16 cellular contexts compared by ENCODE assay signal in genomic region chr15:29678504-29679034, GRCh38.
"Had no signal": no experiment of that assay in that cellular context is flagged by ENCODE, and none has a peak within 500 bp of the region (broad histone marks: within the 10 kb centered on the region; RNA-seq: fewer than 3 reads in every experiment).

No MANE protein-coding gene starts in this region.

- ATAC-seq: activated CD4-positive, alpha-beta T cell treated with anti-CD3 and anti-CD28 coated beads for 36 hours; activated CD8-positive, alpha-beta T cell treated with anti-CD3 and anti-CD28 coated beads, Interleukin-2, amount 10 ng/mL, durations not matched to agents 7 days and 5 days; activated naive CD8-positive, alpha-beta T cell treated with anti-CD3 and anti-CD28 coated beads, Interleukin-2, amount 50 U/mL, for 24 hours; activated T-helper 17 cell treated with anti-CD3 and anti-CD28 coated beads, Interleukin-2, amount 50 U/mL, for 72 hours; left lobe of liver; naive thymus-derived CD8-positive, alpha-beta T cell; stimulated activated naive CD8-positive, alpha-beta T cell treated with anti-CD3 and anti-CD28 coated beads, Interleukin-15, Interleukin-2, amounts not matched to agents 100 U/mL and 50 U/mL, for 24 hours had no signal

- H3K27ac ChIP-seq: neutrophil had no signal

- H3K4me3 Mint-ChIP-seq: activated CD4-positive, alpha-beta T cell treated with anti-CD3 and anti-CD28 coated beads for 36 hours; activated CD8-positive, alpha-beta T cell treated with anti-CD3 and anti-CD28 coated beads, Interleukin-2, amount 10 ng/mL, durations not matched to agents 7 days and 5 days; activated naive CD4-positive, alpha-beta T cell treated with anti-CD3 and anti-CD28 coated beads for 36 hours; activated naive CD8-positive, alpha-beta T cell treated with anti-CD3 and anti-CD28 coated beads, Interleukin-2, amount 50 U/mL, for 24 hours; activated T-helper 17 cell treated with anti-CD3 and anti-CD28 coated beads, Interleukin-2, amount 50 U/mL, for 72 hours; naive thymus-derived CD8-positive, alpha-beta T cell had no signal

- DNase-seq: activated CD4-positive, alpha-beta T cell treated with anti-CD3 and anti-CD28 coated beads for 36 hours; activated CD8-positive, alpha-beta T cell treated with anti-CD3 and anti-CD28 coated beads, Interleukin-2, amount 10 ng/mL, durations not matched to agents 7 days and 5 days; activated naive CD4-positive, alpha-beta T cell treated with anti-CD3 and anti-CD28 coated beads for 36 hours; activated naive CD8-positive, alpha-beta T cell treated with anti-CD3 and anti-CD28 coated beads, Interleukin-2, amount 50 U/mL, for 24 hours; activated T-cell treated with anti-CD3 and anti-CD28 coated beads for 4 hours; islet precursor cell; mammary epithelial cell; naive thymus-derived CD8-positive, alpha-beta T cell; retina; stimulated activated CD4-positive, alpha-beta T cell treated with anti-CD3 and anti-CD28 coated beads, Interleukin-4, amount 100 ng/mL, for 24 hours; stimulated activated naive CD8-positive, alpha-beta T cell treated with anti-CD3 and anti-CD28 coated beads, Interleukin-15, Interleukin-2, amounts not matched to agents 100 U/mL and 50 U/mL, for 24 hours; T-helper 2 cell had no signal

- H3K4me1 Mint-ChIP-seq: activated CD4-positive, alpha-beta T cell treated with anti-CD3 and anti-CD28 coated beads for 36 hours; activated T-helper 17 cell treated with anti-CD3 and anti-CD28 coated beads, Interleukin-2, amount 50 U/mL, for 72 hours had no signal

- H3K36me3 ChIP-seq: neutrophil, upper lobe of left lung had no signal

- H3K27ac Mint-ChIP-seq: activated CD4-positive, alpha-beta T cell treated with anti-CD3 and anti-CD28 coated beads for 36 hours; activated CD8-positive, alpha-beta T cell treated with anti-CD3 and anti-CD28 coated beads, Interleukin-2, amount 10 ng/mL, durations not matched to agents 7 days and 5 days; activated naive CD4-positive, alpha-beta T cell treated with anti-CD3 and anti-CD28 coated beads for 36 hours; activated naive CD8-positive, alpha-beta T cell treated with anti-CD3 and anti-CD28 coated beads, Interleukin-2, amount 50 U/mL, for 24 hours; activated T-helper 17 cell treated with anti-CD3 and anti-CD28 coated beads, Interleukin-2, amount 50 U/mL, for 72 hours; naive thymus-derived CD8-positive, alpha-beta T cell had no signal

- H3K4me3 ChIP-seq: upper lobe of left lung had no signal

- H3K27me3 ChIP-seq: upper lobe of left lung had no signal

- H3K9me3 Mint-ChIP-seq: activated naive CD4-positive, alpha-beta T cell treated with anti-CD3 and anti-CD28 coated beads for 36 hours; activated naive CD8-positive, alpha-beta T cell treated with anti-CD3 and anti-CD28 coated beads, Interleukin-2, amount 50 U/mL, for 24 hours; activated T-helper 17 cell treated with anti-CD3 and anti-CD28 coated beads, Interleukin-2, amount 50 U/mL, for 72 hours; naive thymus-derived CD8-positive, alpha-beta T cell had no signal

- H3K9me3 ChIP-seq: neutrophil, upper lobe of left lung had no signal
